In the genomic region with DNA sequence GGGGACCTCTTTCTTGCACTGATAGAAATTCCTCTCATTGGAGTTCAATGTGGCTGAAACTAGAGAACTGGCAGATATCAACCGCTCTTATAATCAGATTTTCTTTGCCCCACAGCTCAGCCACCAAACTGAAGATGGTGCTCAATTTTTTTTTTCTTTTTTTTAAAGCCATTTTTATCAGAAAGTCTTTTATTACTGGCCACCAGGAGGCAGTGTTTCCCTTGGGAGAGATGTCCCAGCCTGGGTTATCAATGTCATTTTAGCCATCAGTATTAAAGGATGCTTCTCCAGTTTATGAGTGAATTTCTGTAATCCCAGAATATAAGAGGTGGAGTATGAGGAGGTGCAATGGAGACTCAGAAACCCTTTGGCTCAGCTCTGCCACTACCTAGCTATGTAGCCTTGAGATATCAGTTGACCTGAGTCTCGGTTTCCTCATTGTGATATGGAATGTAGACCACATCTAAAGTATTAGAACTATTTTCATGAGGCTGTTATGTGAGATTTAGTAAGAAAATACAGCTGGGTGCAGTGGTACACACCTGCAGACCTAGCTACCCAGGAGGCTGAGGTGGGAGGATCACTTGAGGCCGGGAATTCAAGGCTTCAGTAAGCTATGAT, we compare ENCODE assay signal across 8 cellular contexts. TPM values are rescaled to one million over a fixed set of nuclear protein-coding genes. Genes with fewer than 3 reads are reported as not detected.
DNase-seq lines count a peak whose midpoint lies in the region; ATAC-seq and TF ChIP-seq lines count a peak whose summit lies in the region.

No MANE protein-coding gene starts in this region.

- no peak for TF ChIP-seq EP300 in tibial nerve (IDR thresholded peaks at IDR 0.05)

- no peak overlapping the region for H3K27ac ChIP-seq in tibial nerve

- H3K4me3 ChIP-seq in GM12864 (ENCODE audit: low read depth, low read length) (no peak overlapping the region), tibial nerve (no peak overlapping the region)

- H3K36me3 ChIP-seq in tibial nerve: no peaks in the 10 kb centered on the region

- peaks cover 0 to 27% (median 20%) of the 10 kb centered on the region in 4 donors for H3K4me1 ChIP-seq in tibial nerve

- peak; percentile 22 for TF ChIP-seq CTCF in AG09319 (IDR thresholded peaks at IDR 0.05; ENCODE audit: low read depth, low read length)
- peak; percentile 53 for TF ChIP-seq CTCF in GM12864 (IDR thresholded peaks at IDR 0.05; ENCODE audit: low read depth, low read length, missing control alignments)
- peak; percentile 14 to 51 (median 38) for TF ChIP-seq CTCF in tibial nerve (IDR thresholded peaks at IDR 0.05)

- TF ChIP-seq POLR2A in tibial nerve (IDR thresholded peaks at IDR 0.05): no peak

- ATAC-seq in GM18498 (IDR thresholded peaks at IDR 0.05; ENCODE audit: unreplicated experiment) (no peak), HG03045 (IDR thresholded peaks at IDR 0.05; ENCODE audit: unreplicated experiment) (no peak)

- 88 to 94% methylated on average over 3 of the region's 3 CpGs for WGBS in tibial nerve, 2 donors

- H3K9me3 ChIP-seq in tibial nerve: no peaks in the 10 kb centered on the region

- DNase-seq in AG09319 (ENCODE audit: extremely low read depth, low read depth) (no peak), GM12864 (ENCODE audit: low read depth) (no peak), NCI-H526 treated with DMSO at 0.1 percent for 48 hours (lab: John Stamatoyannopoulos, UW) (peak; percentile 21), iris pigment epithelial cell (ENCODE audit: low read depth) (peak; percentile 45), tibial nerve (ENCODE audit: low spot score in 2 of 2) (peak in 1 of 2 donors; percentile 23)
- peak; percentile 49 for DNase-seq in activated gamma-delta T cell treated with anti-CD3 and anti-CD28 coated beads, Interleukin-2, amount 50 U/mL, for 16 hours (ENCODE audit: low read depth)

- no peaks in the 10 kb centered on the region for H3K27me3 ChIP-seq in tibial nerve

RNA-seq across cellular contexts. Expression of gene CD244, which starts 27.6 kb away (rescaled TPM):
- under 1 TPM in 3 of 4 donors, not detected in 1; 0.63 to 0.98 (median 0.90) TPM for total RNA-seq in tibial nerve

RNA-seq across cellular contexts. Expression of gene LY9, which starts 39.1 kb away (rescaled TPM):
- 1 to 10 TPM in 2 of 4 donors, under 1 TPM in 1, not detected in 1; 0.22 to 3.0 (median 1.9) TPM for total RNA-seq in tibial nerve

RNA-seq across cellular contexts. Expression of gene ITLN1, which starts 49.9 kb away (rescaled TPM):
- 1 to 10 TPM in 1 of 4 donors, under 1 TPM in 1, not detected in 2; 0.42 to 1.2 TPM for total RNA-seq in tibial nerve

Comparison
In these comparisons a context has a peak if more than half of its experiments do, and no peak if none do; other contexts are left out.
1. DNase-seq: peak in NCI-H526 treated with DMSO at 0.1 percent for 48 hours (single experiment), activated gamma-delta T cell treated with anti-CD3 and anti-CD28 coated beads, Interleukin-2, amount 50 U/mL, for 16 hours (single experiment) and iris pigment epithelial cell (single experiment); none in AG09319 (single experiment) and GM12864 (single experiment).
2. Peak in every context shown above with its lines, with median percentiles within 50 percentile points of each other: CTCF ChIP-seq.